In the genomic region with DNA sequence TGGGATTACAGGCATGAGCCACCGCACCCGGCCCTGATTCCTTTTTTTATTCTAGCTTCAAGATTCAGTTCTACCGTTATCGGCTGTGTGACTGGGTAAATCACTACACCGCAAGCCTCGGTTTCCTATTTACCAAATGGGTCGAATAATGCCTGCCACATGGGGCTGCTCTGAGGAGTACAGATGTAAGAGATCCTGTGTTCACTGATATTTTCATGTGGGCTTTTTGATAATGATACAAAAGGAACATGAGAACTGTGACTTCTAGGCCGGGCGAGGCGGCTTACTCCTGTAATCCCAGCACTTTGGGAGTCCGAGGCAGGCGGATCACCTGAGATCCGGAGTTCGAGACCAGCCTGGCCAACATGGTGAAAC, we compare ENCODE assay signal across 8 cellular contexts. TPM values are rescaled to one million over a fixed set of nuclear protein-coding genes. Genes with fewer than 3 reads are reported as not detected.
DNase-seq lines count a peak whose midpoint lies in the region; ATAC-seq, FAIRE-seq and TF ChIP-seq lines count a peak whose summit lies in the region.

No MANE protein-coding gene starts in this region.

- ATAC-seq in CD4-positive, CD25-positive, alpha-beta regulatory T cell (ENCODE audit: low read depth in 2 of 2): no peak
- ATAC-seq in K562 (no peak), GM21515 (IDR thresholded peaks at IDR 0.05; ENCODE audit: unreplicated experiment) (no peak), HG03175 (IDR thresholded peaks at IDR 0.05; ENCODE audit: unreplicated experiment) (no peak)

- peak overlapping the region; percentile 77 for H2AFZ ChIP-seq in MM.1S (ENCODE audit: low read length)
- H2AFZ ChIP-seq in K562 (ENCODE audit: low read depth, low read length): peak overlapping the region; percentile 22; the same call in 1 of the 2 replicates
- H2AFZ ChIP-seq in neural cell (ENCODE audit: low read depth, low read length): no peak overlapping the region

- H3K79me2 ChIP-seq in MM.1S (ENCODE audit: low read length): peaks cover 36% of the 10 kb centered on the region
- peaks cover 22% of the 10 kb centered on the region for H3K79me2 ChIP-seq in K562 (ENCODE audit: control insufficient read depth, insufficient read depth, low read length)
- peaks cover 17% of the 10 kb centered on the region for H3K79me2 ChIP-seq in neural cell (replicated peaks; ENCODE audit: insufficient read depth, low read length)

- H3K4me2 ChIP-seq in MM.1S (ENCODE audit: low read depth, low read length): peak overlapping the region; percentile 37; the same call in 1 of the 2 replicates
- H3K4me2 ChIP-seq in K562 (ENCODE audit: insufficient read depth, low read length): peak overlapping the region; percentile 8; the same call in 1 of the 2 replicates
- H3K4me2 ChIP-seq in neural cell (ENCODE audit: low read length): no peak overlapping the region

- H3K9ac ChIP-seq in MM.1S (ENCODE audit: low read length) (peak overlapping the region; percentile 95; the same call in 1 of the 2 replicates), K562 (ENCODE audit: insufficient read depth in 1 of 2, low read depth in 2 of 2, low read length in 2 of 2) (peak overlapping the region; percentile 57 to 90; a peak in 2 of 4 replicates), neural cell (ENCODE audit: low read length) (peak overlapping the region; percentile 83)

- H4K20me1 ChIP-seq in MM.1S (ENCODE audit: insufficient read depth, low read length) (no peaks in the 10 kb centered on the region), K562 (replicated peaks; ENCODE audit: control insufficient read depth, insufficient read depth, low read length) (0 out of 2 replicates have a peak, but pooled peaks cover 3% of the 10 kb centered on the region), neural cell (ENCODE audit: insufficient read depth) (no peaks in the 10 kb centered on the region)

- peaks cover 23% of the 10 kb centered on the region for H3K36me3 ChIP-seq in CD4-positive, CD25-positive, alpha-beta regulatory T cell (ENCODE audit: control insufficient read depth, insufficient read depth, low read length)
- H3K36me3 ChIP-seq in MM.1S (replicated peaks; ENCODE audit: insufficient read depth, low read length) (peaks cover 20% of the 10 kb centered on the region), K562 (ENCODE audit: control insufficient read depth, insufficient read depth, low read length) (peaks cover 39% of the 10 kb centered on the region; the same call in 2 of the 3 replicates), neural cell (ENCODE audit: insufficient read depth, low read length) (no peaks in the 10 kb centered on the region)

- H3F3A ChIP-seq in MM.1S (ENCODE audit: insufficient read depth, low read length): peaks cover 36% of the 10 kb centered on the region
- H3F3A ChIP-seq in neural cell (ENCODE audit: insufficient read depth, low read length, poor library complexity, severe bottlenecking): peaks cover 5% of the 10 kb centered on the region

- peak overlapping the region; percentile 53 for H3K4me3 ChIP-seq in CD4-positive, CD25-positive, alpha-beta regulatory T cell (ENCODE audit: low read depth, low read length)
- H3K4me3 ChIP-seq in MM.1S (ENCODE audit: low read length) (peak overlapping the region; percentile 91), K562 (peak overlapping the region; percentile 86), neural cell (ENCODE audit: low read length) (peak overlapping the region; percentile 86)

- H3K27me3 Mint-ChIP-seq in CD4-positive, CD25-positive, alpha-beta regulatory T cell: peaks cover 15% of the 10 kb centered on the region

- H3K9me2 ChIP-seq in MM.1S (replicated peaks; ENCODE audit: insufficient read depth, low read length) (no peaks in the 10 kb centered on the region), neural cell (ENCODE audit: insufficient read depth, low read length) (no peaks in the 10 kb centered on the region)

- TF ChIP-seq EP300 in K562 (IDR thresholded peaks at IDR 0.05; ENCODE audit: low read length) (no peak), neural cell (conservative IDR thresholded peaks at IDR 0.05; ENCODE audit: poor library complexity, severe bottlenecking) (no peak)

- H3K27me3 ChIP-seq in CD4-positive, CD25-positive, alpha-beta regulatory T cell (ENCODE audit: control insufficient read depth, insufficient read depth, low read length): no peaks in the 10 kb centered on the region
- H3K27me3 ChIP-seq in MM.1S (replicated peaks; ENCODE audit: insufficient read depth, low read length) (no peaks in the 10 kb centered on the region), K562 (ENCODE audit: control insufficient read depth in 2 of 2, insufficient read depth in 2 of 2, low read length in 2 of 2) (no peaks in the 10 kb centered on the region), neural cell (ENCODE audit: insufficient read depth, low read depth, low read length) (no peaks in the 10 kb centered on the region)

- no peak for TF ChIP-seq RAD21 in K562 (CRISPR knock-in tag; conservative IDR thresholded peaks at IDR 0.05 in 1 of 2, IDR thresholded peaks at IDR 0.05 in 1 of 2)
- TF ChIP-seq RAD21 in neural cell (conservative IDR thresholded peaks at IDR 0.05): no peak

- CTCF ChIA-PET in K562 (lab: Yijun Ruan, JAX; ENCODE audit: low intra/inter-chr PET ratio): interaction anchor here (1.1 to 1.2 kb wide), 2 partner anchors 58 to 98 kb away, joined by 4 to 6 read pairs; no protein-coding TSS in a partner anchor

- peak overlapping the region; percentile 97 to 100 (median 98) for H3K27ac Mint-ChIP-seq in CD4-positive, CD25-positive, alpha-beta regulatory T cell

- peak overlapping the region; percentile 87 to 93 (median 92) for H3K4me3 Mint-ChIP-seq in CD4-positive, CD25-positive, alpha-beta regulatory T cell

- no peak for TF ChIP-seq POLR2A in K562 (conservative IDR thresholded peaks at IDR 0.05)

- 58% methylated on average over 14 of the region's 14 CpGs for WGBS in K562 (ENCODE audit: insufficient coverage, low coverage, missing lambda C conversion rate)

- POLR2A ChIA-PET in K562 (lab: Yijun Ruan, JAX): interaction anchor here (0.6 to 3.6 kb wide), 15 partner anchors 9 to 120 kb away, joined by 3 to 15 read pairs (median 4); a partner anchor contains a TSS

- peaks cover 22% of the 10 kb centered on the region for H3K36me3 Mint-ChIP-seq in CD4-positive, CD25-positive, alpha-beta regulatory T cell

- peak overlapping the region; percentile 92 for H3K27ac ChIP-seq in CD4-positive, CD25-positive, alpha-beta regulatory T cell (ENCODE audit: insufficient read depth, low read length, poor library complexity, severe bottlenecking)
- H3K27ac ChIP-seq in MM.1S (ENCODE audit: low read length): no peak overlapping the region
- H3K27ac ChIP-seq in K562 (ENCODE audit: extremely low read depth, low read depth, low read length): no peak overlapping the region
- peak overlapping the region; percentile 86 for H3K27ac ChIP-seq in neural cell (ENCODE audit: low read length)

- no peak for FAIRE-seq in K562 (lab: Jason Lieb, UNC)

- H3K9me1 ChIP-seq in K562 (ENCODE audit: control insufficient read depth, insufficient read depth, low read length): no peaks in the 10 kb centered on the region

- H3K4me1 ChIP-seq in CD4-positive, CD25-positive, alpha-beta regulatory T cell (ENCODE audit: control insufficient read depth, insufficient read depth, low read length, poor library complexity, severe bottlenecking): peaks cover 16% of the 10 kb centered on the region
- peaks cover 10% of the 10 kb centered on the region for H3K4me1 ChIP-seq in MM.1S (ENCODE audit: low read length)
- peaks cover 0 to 3% of the 10 kb centered on the region in 2 experiments; a peak in 3 of 5 replicates for H3K4me1 ChIP-seq in K562 (replicated peaks in 1 of 2; ENCODE audit: control insufficient read depth in 2 of 2, insufficient read depth in 2 of 2, low read length in 2 of 2)

- TF ChIP-seq CTCF in MM.1S (IDR thresholded peaks at IDR 0.05; ENCODE audit: low read length) (no peak), K562 (IDR thresholded peaks at IDR 0.05 in 2 of 3, conservative IDR thresholded peaks at IDR 0.05 in 1 of 3; ENCODE audit: insufficient read depth in 2 of 3, low read depth in 1 of 3, low read length in 3 of 3) (no peak), neural cell (IDR thresholded peaks at IDR 0.05; ENCODE audit: poor library complexity, severe bottlenecking) (no peak)

- DNase-seq in CD4-positive, CD25-positive, alpha-beta regulatory T cell: peak in 1 of 3 donors; percentile 46
- DNase-seq in MM.1S (no peak), K562 (ENCODE audit: extremely low read depth in 1 of 4, low spot score in 3 of 4) (no peak), NCI-H446 (lab: John Stamatoyannopoulos, UW) (no peak), NOMO-1 treated with DMSO at 0.1 percent for 48 hours (lab: John Stamatoyannopoulos, UW; ENCODE audit: unreplicated experiment) (no peak)

- in situ Hi-C loops in K562 (cut with MboI): no loop called here

- intact Hi-C loops in K562 (cut with micrococcal nuclease): loop anchor here (2.0 kb wide), 2 partner anchors 52 to 98 kb away; a partner anchor contains a TSS

- H3K9me3 ChIP-seq in CD4-positive, CD25-positive, alpha-beta regulatory T cell (ENCODE audit: control insufficient read depth in 2 of 2, low read length in 2 of 2): no peaks in the 10 kb centered on the region
- H3K9me3 ChIP-seq in MM.1S (replicated peaks; ENCODE audit: insufficient read depth, low read length) (no peaks in the 10 kb centered on the region), K562 (replicated peaks; ENCODE audit: control insufficient read depth, insufficient read depth, low read depth, low read length) (no peaks in the 10 kb centered on the region), neural cell (ENCODE audit: low read length) (no peaks in the 10 kb centered on the region)

- H3K9me3 Mint-ChIP-seq in CD4-positive, CD25-positive, alpha-beta regulatory T cell: no peaks in the 10 kb centered on the region

- peaks cover 5 to 37% (median 24%) of the 10 kb centered on the region in 4 donors for H3K4me1 Mint-ChIP-seq in CD4-positive, CD25-positive, alpha-beta regulatory T cell

- TSS peak; percentile 79 for BruUV-seq in K562 (replicated peaks; lab: Mats Ljungman, UMichigan)

RNA-seq across cellular contexts. Expression of a gene that starts 0.7 kb away (rescaled TPM):
- 344 TPM for total RNA-seq in CD4-positive, CD25-positive, alpha-beta regulatory T cell
- polyA plus RNA-seq in CD4-positive, CD25-positive, alpha-beta regulatory T cell: 10 to 100 TPM; 79.4 to 99.1 (median 91.0) TPM
- total RNA-seq in K562 (2011; cell fraction: chromatin; rRNA removed; ENCODE audit: low replicate concordance): 160 and 206 TPM in 2 replicates
- total RNA-seq in K562 (2011; cell fraction: nucleolus; rRNA removed): 184 and 193 TPM in 2 replicates
- 185 and 201 TPM in 2 replicates for total RNA-seq in K562 (2011; cell fraction: nucleoplasm; rRNA removed)
- 443 and 445 TPM in 2 replicates for total RNA-seq in K562 (2014; rRNA removed)
- total RNA-seq in K562 (2014; rRNA removed; fragmentation: Illumina TruSeq; extraction: Trizol): 352 and 409 TPM in 2 replicates
- 383 and 397 TPM in 2 replicates for total RNA-seq in K562 (2015; rRNA removed; fragmentation: Illumina TruSeq; extraction: Trizol)
- total RNA-seq in K562 (2021): 411 and 426 TPM in 2 replicates
- polyA plus RNA-seq in K562 (2011; rRNA removed): 448 and 475 TPM in 2 replicates
- polyA plus RNA-seq in K562 (2011; cell fraction: cytosol; rRNA removed): 758 and 988 TPM in 2 replicates
- polyA plus RNA-seq in K562 (2011; cell fraction: nucleus; rRNA removed): 508 and 716 TPM in 2 replicates
- polyA plus RNA-seq in K562 (2012): 308 and 436 TPM in 2 replicates
- 559 and 568 TPM in 2 replicates for polyA plus RNA-seq in K562 (2014; fragmentation: Illumina TruSeq; extraction: Trizol)
- 100 to 1,000 TPM; 638 to 674 TPM for polyA plus RNA-seq in K562 (2014; fragmentation: Nextera tagmentation; extraction: Ambion mirVana)
- polyA plus RNA-seq in K562 (2014; rRNA removed): 603 and 655 TPM in 2 replicates
- 273 and 300 TPM in 2 replicates for polyA minus RNA-seq in K562 (2011; rRNA and poly(A)+ RNA removed)
- 202 TPM in 2 replicates for polyA minus RNA-seq in K562 (2011; cell fraction: cytosol; rRNA and poly(A)+ RNA removed)
- polyA minus RNA-seq in K562 (2011; cell fraction: nucleus; rRNA and poly(A)+ RNA removed): 71.4 and 104 TPM in 2 replicates
- 695 and 729 TPM in 2 replicates for polyA plus RNA-seq in neural cell
- 200 and 202 TPM in 2 replicates for polyA minus RNA-seq in neural cell

RNA-seq across cellular contexts. Expression of a gene that starts 26.2 kb away (rescaled TPM):
- not detected for total RNA-seq in CD4-positive, CD25-positive, alpha-beta regulatory T cell
- not detected for polyA plus RNA-seq in CD4-positive, CD25-positive, alpha-beta regulatory T cell
- 76.1 and 163 TPM in 2 replicates for total RNA-seq in K562 (2011; cell fraction: chromatin; rRNA removed; ENCODE audit: low replicate concordance)
- total RNA-seq in K562 (2011; cell fraction: nucleolus; rRNA removed): 110 and 113 TPM in 2 replicates
- total RNA-seq in K562 (2011; cell fraction: nucleoplasm; rRNA removed): 76.5 and 80.5 TPM in 2 replicates
- total RNA-seq in K562 (2014; rRNA removed) (40.7 and 62.2 TPM in 2 replicates), K562 (2014; rRNA removed; fragmentation: Illumina TruSeq; extraction: Trizol) (18.9 and 28.3 TPM in 2 replicates), K562 (2015; rRNA removed; fragmentation: Illumina TruSeq; extraction: Trizol) (25.8 and 25.9 TPM in 2 replicates), K562 (2021) (41.9 and 42.9 TPM in 2 replicates)
- polyA plus RNA-seq in K562 (2011; rRNA removed) (30.2 and 53.7 TPM in 2 replicates), K562 (2014; fragmentation: Illumina TruSeq; extraction: Trizol) (45.0 and 45.3 TPM in 2 replicates), K562 (2014; fragmentation: Nextera tagmentation; extraction: Ambion mirVana) (10 to 100 TPM; 52.1 to 81.2 TPM), K562 (2014; rRNA removed) (47.1 and 50.8 TPM in 2 replicates), neural cell (not detected in 2 replicates)
- polyA plus RNA-seq in K562 (2011; cell fraction: cytosol; rRNA removed): 28.6 and 82.9 TPM in 2 replicates
- 144 and 349 TPM in 2 replicates for polyA plus RNA-seq in K562 (2011; cell fraction: nucleus; rRNA removed)
- polyA plus RNA-seq in K562 (2012): 52.3 and 57.9 TPM in 2 replicates
- polyA minus RNA-seq in K562 (2011; rRNA and poly(A)+ RNA removed): 15.3 and 44.9 TPM in 2 replicates
- polyA minus RNA-seq in K562 (2011; cell fraction: cytosol; rRNA and poly(A)+ RNA removed): 26.6 and 29.5 TPM in 2 replicates
- polyA minus RNA-seq in K562 (2011; cell fraction: nucleus; rRNA and poly(A)+ RNA removed): 16.6 and 24.6 TPM in 2 replicates
- polyA minus RNA-seq in neural cell: not detected in 2 replicates

RNA-seq across cellular contexts. Expression of a gene that starts 51.6 kb away (rescaled TPM):
- 105 TPM for total RNA-seq in CD4-positive, CD25-positive, alpha-beta regulatory T cell
- 10 to 100 TPM; 28.8 to 35.9 (median 35.2) TPM for polyA plus RNA-seq in CD4-positive, CD25-positive, alpha-beta regulatory T cell
- total RNA-seq in K562 (2011; cell fraction: chromatin; rRNA removed; ENCODE audit: low replicate concordance): 32.5 and 45.8 TPM in 2 replicates
- total RNA-seq in K562 (2011; cell fraction: nucleolus; rRNA removed): 29.5 and 32.4 TPM in 2 replicates
- total RNA-seq in K562 (2011; cell fraction: nucleoplasm; rRNA removed): 32.8 and 34.1 TPM in 2 replicates
- total RNA-seq in K562 (2014; rRNA removed) (25.7 and 30.5 TPM in 2 replicates), K562 (2014; rRNA removed; fragmentation: Illumina TruSeq; extraction: Trizol) (32.2 and 34.6 TPM in 2 replicates), K562 (2015; rRNA removed; fragmentation: Illumina TruSeq; extraction: Trizol) (29.4 and 30.4 TPM in 2 replicates), K562 (2021) (32.7 and 36.1 TPM in 2 replicates)
- polyA plus RNA-seq in K562 (2011; rRNA removed) (38.5 and 40.3 TPM in 2 replicates), K562 (2014; fragmentation: Illumina TruSeq; extraction: Trizol) (36.2 and 48.2 TPM in 2 replicates), K562 (2014; fragmentation: Nextera tagmentation; extraction: Ambion mirVana) (1 to 10 TPM; 3.8 to 4.9 TPM), K562 (2014; rRNA removed) (27.9 and 32.3 TPM in 2 replicates), neural cell (36.7 and 56.2 TPM in 2 replicates)
- polyA plus RNA-seq in K562 (2011; cell fraction: cytosol; rRNA removed): 16.5 and 17.9 TPM in 2 replicates
- polyA plus RNA-seq in K562 (2011; cell fraction: nucleus; rRNA removed): 77.0 and 80.0 TPM in 2 replicates
- polyA plus RNA-seq in K562 (2012): 20.9 and 31.9 TPM in 2 replicates
- 23.8 and 26.6 TPM in 2 replicates for polyA minus RNA-seq in K562 (2011; rRNA and poly(A)+ RNA removed)
- 13.5 and 15.0 TPM in 2 replicates for polyA minus RNA-seq in K562 (2011; cell fraction: cytosol; rRNA and poly(A)+ RNA removed)
- polyA minus RNA-seq in K562 (2011; cell fraction: nucleus; rRNA and poly(A)+ RNA removed): 17.4 and 27.3 TPM in 2 replicates
- polyA minus RNA-seq in neural cell: 37.7 and 38.7 TPM in 2 replicates

Comparison
In these comparisons a context has a peak if more than half of its experiments do, and no peak if none do; other contexts are left out.
1. H3K27ac ChIP-seq: peak in CD4-positive, CD25-positive, alpha-beta regulatory T cell (single experiment) and neural cell (single experiment); none in MM.1S (single experiment) and K562 (single experiment).
2. RNA of a gene that starts 26.2 kb away (polyA plus RNA-seq): 28.6 to 349 TPM in K562; not detected in CD4-positive, CD25-positive, alpha-beta regulatory T cell and not detected in neural cell; every median in the first group is over 10 times any median in the second.
3. Peak in every context shown above with its lines, with median percentiles within 50 percentile points of each other: H3K4me3 ChIP-seq and H3K9ac ChIP-seq.